ENCODE assay signal across 20 cellular contexts in the genomic region with DNA sequence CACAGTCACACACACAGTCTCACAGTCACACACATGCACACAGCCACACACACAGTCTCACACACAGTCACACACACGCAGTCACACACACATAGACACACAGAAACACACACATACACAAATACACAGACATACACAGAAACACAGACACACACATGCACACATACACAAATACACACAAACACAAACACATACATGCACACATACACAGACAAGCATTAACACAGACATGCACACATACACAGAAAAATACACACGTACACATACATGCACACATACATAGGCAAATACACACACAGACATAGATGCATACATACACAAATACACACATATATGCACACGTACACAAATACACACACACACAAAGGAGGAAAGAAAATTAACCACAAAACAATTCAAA.
DNase-seq lines count a peak whose midpoint lies in the region; ATAC-seq, FAIRE-seq and TF ChIP-seq lines count a peak whose summit lies in the region.
"Had no signal": no experiment of that assay in that cellular context is flagged by ENCODE, and none has a peak within 500 bp of the region (broad histone marks: within the 10 kb centered on the region; RNA-seq: fewer than 3 reads in every experiment).

No MANE protein-coding gene starts in this region.

- H3K23me2 ChIP-seq in H1 (ENCODE audit: low read depth, low read length) = peaks cover 4% of the 10 kb centered on the region; the same call in 1 of the 2 replicates

- TF ChIP-seq EP300 in HepG2 (IDR thresholded peaks at IDR 0.05; ENCODE audit: low read depth in 2 of 2, low read length in 2 of 2) = no peak
- no peak for TF ChIP-seq EP300 in HepG2 (CRISPR knock-in tag; IDR thresholded peaks at IDR 0.05; ENCODE audit: borderline replicate concordance)
- TF ChIP-seq EP300 in H1 (IDR thresholded peaks at IDR 0.05; ENCODE audit: borderline replicate concordance in 1 of 2, low read depth in 2 of 2, low read length in 2 of 2) = no peak
- TF ChIP-seq EP300 in gastroesophageal sphincter (IDR thresholded peaks at IDR 0.05) = no peak

- no peak overlapping the region for H2BK20ac ChIP-seq in H1 (ENCODE audit: low read length)

- H2AFZ ChIP-seq in HepG2 (ENCODE audit: low read length) (no peak overlapping the region), H1 (ENCODE audit: low read length) (no peak overlapping the region)
- H2AFZ ChIP-seq: GM23338 had no signal

- H3K4ac ChIP-seq in H1 (replicated peaks; ENCODE audit: insufficient read length, low read depth, low read length) = no peak overlapping the region

- no peak overlapping the region for H3K4me3 Mint-ChIP-seq in type B pancreatic cell
- H3K4me3 Mint-ChIP-seq: CD14-positive monocyte; CD4-positive, alpha-beta memory T cell; GM23338; HFFc6 had no signal

- H3K56ac ChIP-seq in H1 (replicated peaks; ENCODE audit: insufficient read length, low read depth, low read length) = no peak overlapping the region

- H3K27me3 ChIP-seq in HepG2 (ENCODE audit: control insufficient read depth in 1 of 2, insufficient read depth in 2 of 2, low read length in 2 of 2) = no peaks in the 10 kb centered on the region; a peak in 1 of 5 replicates
- no peaks in the 10 kb centered on the region for H3K27me3 ChIP-seq in right lobe of liver
- no peaks in the 10 kb centered on the region for H3K27me3 ChIP-seq in H1 (replicated peaks in 1 of 4; ENCODE audit: control insufficient read depth in 3 of 4, extremely low read depth in 1 of 4, insufficient read depth in 3 of 4, low read length in 3 of 4)
- H3K27me3 ChIP-seq in right atrium auricular region = no peaks in the 10 kb centered on the region
- no peaks in the 10 kb centered on the region for H3K27me3 ChIP-seq in gastroesophageal sphincter
- H3K27me3 ChIP-seq: BLaER1 had no signal

- TF ChIP-seq POLR2A in HepG2 (IDR thresholded peaks at IDR 0.05; ENCODE audit: insufficient read depth in 1 of 2, low read depth in 2 of 2, low read length in 2 of 2) (no peak), right lobe of liver (IDR thresholded peaks at IDR 0.05) (no peak), H1 (IDR thresholded peaks at IDR 0.05; ENCODE audit: control extremely low read depth in 1 of 2, low read depth in 2 of 2, low read length in 2 of 2) (no peak), gastroesophageal sphincter (IDR thresholded peaks at IDR 0.05) (no peak)

- H3K27me3 Mint-ChIP-seq in type B pancreatic cell = no peaks in the 10 kb centered on the region

- ATAC-seq in HepG2 = no peak
- no peak for ATAC-seq in right lobe of liver
- no peak for ATAC-seq in gastroesophageal sphincter
- ATAC-seq: A549, GM23338, HCT116 had no signal

- WGBS in HepG2 (ENCODE audit: low lambda C conversion rate) = 8% methylated on average over 3 of the region's 3 CpGs
- WGBS in right lobe of liver (ENCODE audit: insufficient coverage, low coverage, low lambda C conversion rate, missing lambda C conversion rate) = 66% methylated on average over 3 of the region's 3 CpGs
- 94% methylated on average over 3 of the region's 3 CpGs; no CpG with 5 or more reads in 1 of the 2 experiments for WGBS in H1 (ENCODE audit: extremely low coverage in 1 of 2, insufficient coverage in 1 of 2, insufficient read length in 1 of 2, insufficient replicate concordance in 2 of 2, low coverage in 1 of 2, low lambda C conversion rate in 2 of 2, missing lambda C conversion rate in 1 of 2), 2 experiments
- WGBS in gastroesophageal sphincter (ENCODE audit: low coverage in 1 of 2), 2 donors = 93% methylated on average over 2 to 3 of the region's 3 CpGs

- H3K9ac ChIP-seq in HepG2 (ENCODE audit: insufficient read depth, low read depth, low read length) = no peak overlapping the region
- H3K9ac ChIP-seq in H1 (replicated peaks in 1 of 4; ENCODE audit: extremely low read depth in 1 of 4, low read depth in 3 of 4, low read length in 3 of 4) = no peak overlapping the region
- H3K9ac ChIP-seq: BLaER1 had no signal

- CTCF ChIA-PET in HepG2 (lab: Yijun Ruan, JAX; ENCODE audit: low intra/inter-chr PET ratio, low total read pairs) = no interaction called here
- CTCF ChIA-PET in H1 (lab: Charles Lee; ENCODE audit: partially characterized antibody) = no interaction called here

- POLR2A ChIA-PET in HepG2 (lab: Yijun Ruan, JAX) = no interaction called here
- POLR2A ChIA-PET in H1 (lab: Charles Lee; ENCODE audit: partially characterized antibody) = no interaction called here

- no peak overlapping the region for H3K23ac ChIP-seq in H1 (ENCODE audit: insufficient read length)

- no TSS peak for BruUV-seq in HepG2 (replicated peaks; lab: Mats Ljungman, UMichigan)

- H3K4me1 ChIP-seq in HepG2 (ENCODE audit: insufficient read depth, low read length) = no peaks in the 10 kb centered on the region
- no peaks in the 10 kb centered on the region for H3K4me1 ChIP-seq in right lobe of liver
- no peaks in the 10 kb centered on the region for H3K4me1 ChIP-seq in H1 (replicated peaks in 1 of 4; ENCODE audit: control insufficient read depth in 3 of 4, insufficient read depth in 4 of 4, low read length in 3 of 4)
- H3K4me1 ChIP-seq in right atrium auricular region = no peaks in the 10 kb centered on the region
- no peaks in the 10 kb centered on the region for H3K4me1 ChIP-seq in gastroesophageal sphincter
- H3K4me1 ChIP-seq: A549, BLaER1 had no signal

- intact Hi-C loops in HepG2 (cut with micrococcal nuclease; ENCODE audit: unreplicated experiment) (no loop called here), right lobe of liver (cut with DNase I) (no loop called here)

- H3K79me2 ChIP-seq in HepG2 (ENCODE audit: insufficient read depth, low read length) (no peaks in the 10 kb centered on the region), H1 (ENCODE audit: control insufficient read depth in 1 of 2, insufficient read depth in 2 of 2, low read length in 2 of 2) (no peaks in the 10 kb centered on the region; a peak in 1 of 4 replicates)

- H4K91ac ChIP-seq in H1 (replicated peaks; ENCODE audit: insufficient read length, low read length) = no peak overlapping the region

- H2AK5ac ChIP-seq in H1 (ENCODE audit: low read depth, low read length) = 0 out of 2 replicates have a peak overlapping the region, but pooled peaks have one; percentile 86

- no peak overlapping the region for H3K4me2 ChIP-seq in HepG2 (ENCODE audit: low read depth, low read length)
- no peak overlapping the region for H3K4me2 ChIP-seq in H1 (ENCODE audit: insufficient read depth in 1 of 2, low read depth in 2 of 2, low read length in 2 of 2)
- H3K4me2 ChIP-seq: A549, BLaER1, GM23338 had no signal

- TF ChIP-seq CTCF in HepG2 (CRISPR knock-in tag; IDR thresholded peaks at IDR 0.05) (no peak), right lobe of liver (IDR thresholded peaks at IDR 0.05) (no peak), H1 (IDR thresholded peaks at IDR 0.05; ENCODE audit: control extremely low read depth in 1 of 3, insufficient read depth in 1 of 3, low read depth in 1 of 3, low read length in 3 of 3) (no peak), type B pancreatic cell (conservative IDR thresholded peaks at IDR 0.05) (no peak), right atrium auricular region (IDR thresholded peaks at IDR 0.05) (no peak), gastroesophageal sphincter (IDR thresholded peaks at IDR 0.05) (no peak)

- H2BK120ac ChIP-seq in H1 (replicated peaks; ENCODE audit: low read depth, low read length) = peak overlapping the region; percentile 59

- no peak overlapping the region for H2BK12ac ChIP-seq in H1 (ENCODE audit: low read depth, low read length)

- no peaks in the 10 kb centered on the region for H3K9me3 ChIP-seq in HepG2 (ENCODE audit: low read length)
- no peaks in the 10 kb centered on the region for H3K9me3 ChIP-seq in right lobe of liver
- H3K9me3 ChIP-seq in H1 (ENCODE audit: insufficient read depth in 2 of 2, low read depth in 1 of 2, low read length in 1 of 2) = no peaks in the 10 kb centered on the region
- H3K9me3 ChIP-seq in right atrium auricular region = no peaks in the 10 kb centered on the region
- no peaks in the 10 kb centered on the region for H3K9me3 ChIP-seq in gastroesophageal sphincter
- H3K9me3 ChIP-seq: A549, BLaER1 had no signal

- H3K36me3 Mint-ChIP-seq in type B pancreatic cell = peaks cover 5% of the 10 kb centered on the region
- H3K36me3 Mint-ChIP-seq: CD14-positive monocyte; CD4-positive, alpha-beta memory T cell had no signal

- H4K5ac ChIP-seq in H1 (ENCODE audit: insufficient read length, low read depth, low read length) = no peak overlapping the region

- H4K20me1 ChIP-seq in HepG2 (ENCODE audit: insufficient read depth, low read length) (no peaks in the 10 kb centered on the region), H1 (replicated peaks in 1 of 2; ENCODE audit: control insufficient read depth in 1 of 2, insufficient read depth in 2 of 2, low read length in 2 of 2) (peaks cover 0 to 3% of the 10 kb centered on the region in 2 experiments)
- H4K20me1 ChIP-seq: BLaER1 had no signal

- no peaks in the 10 kb centered on the region for H3K79me1 ChIP-seq in H1 (ENCODE audit: low read depth, low read length)

- no peak overlapping the region for H3K18ac ChIP-seq in H1 (ENCODE audit: extremely low read depth, low read length)

- H3K27ac Mint-ChIP-seq in type B pancreatic cell = peak overlapping the region; percentile 12
- H3K27ac Mint-ChIP-seq: CD14-positive monocyte; CD4-positive, alpha-beta memory T cell; GM23338; HFFc6 had no signal

- peak overlapping the region; percentile 35; the same call in 1 of the 2 replicates for H2BK5ac ChIP-seq in H1 (ENCODE audit: low read depth, low read length)

- no peak overlapping the region for H3K27ac ChIP-seq in HepG2 (ENCODE audit: extremely low read length, insufficient read depth, low read length)
- H3K27ac ChIP-seq in right lobe of liver = no peak overlapping the region
- no peak overlapping the region for H3K27ac ChIP-seq in H1 (ENCODE audit: low read depth, low read length)
- H3K27ac ChIP-seq in right atrium auricular region = no peak overlapping the region
- H3K27ac ChIP-seq in gastroesophageal sphincter = no peak overlapping the region
- H3K27ac ChIP-seq: 22Rv1, A549, BLaER1, HL-60 had no signal

- H3K4me3 ChIP-seq in HepG2 (replicated peaks in 1 of 3; ENCODE audit: insufficient read depth in 1 of 3, low read depth in 2 of 3, low read length in 3 of 3) = no peak overlapping the region
- no peak overlapping the region for H3K4me3 ChIP-seq in right lobe of liver
- no peak overlapping the region for H3K4me3 ChIP-seq in H1 (ENCODE audit: extremely low read depth in 1 of 4, insufficient read depth in 2 of 4, low read depth in 3 of 4, low read length in 4 of 4)
- H3K4me3 ChIP-seq in right atrium auricular region = no peak overlapping the region
- no peak overlapping the region for H3K4me3 ChIP-seq in gastroesophageal sphincter
- H3K4me3 ChIP-seq: A549, BLaER1, GM23338 had no signal

- peaks cover 20% of the 10 kb centered on the region for H3K4me1 Mint-ChIP-seq in type B pancreatic cell (ENCODE audit: unreplicated experiment)
- H3K4me1 Mint-ChIP-seq: CD14-positive monocyte; CD4-positive, alpha-beta memory T cell; GM23338 had no signal

- DNase-seq in HepG2 (ENCODE audit: low spot score) = no peak
- DNase-seq in right lobe of liver = no peak
- no peak for DNase-seq in H1 (ENCODE audit: low read depth in 1 of 2, low spot score in 2 of 2)
- no peak for DNase-seq in type B pancreatic cell (ENCODE audit: extremely low spot score, unreplicated experiment)
- no peak for DNase-seq in ureter (ENCODE audit: low spot score)
- DNase-seq in right atrium auricular region (ENCODE audit: low spot score) = no peak
- DNase-seq: CD4-positive, alpha-beta memory T cell; DMS153; DMS79; GDM1; H7; HFFc6 had no signal

- TF ChIP-seq RAD21 in HepG2 (CRISPR knock-in tag; IDR thresholded peaks at IDR 0.05) (no peak), H1 (IDR thresholded peaks at IDR 0.05 in 1 of 2, conservative IDR thresholded peaks at IDR 0.05 in 1 of 2; ENCODE audit: low read depth in 2 of 2, low read length in 2 of 2) (no peak)

- peaks cover 5% of the 10 kb centered on the region for H3K9me3 Mint-ChIP-seq in type B pancreatic cell
- H3K9me3 Mint-ChIP-seq: GM23338, HFFc6 had no signal

- H3K36me3 ChIP-seq in HepG2 (replicated peaks in 1 of 2; ENCODE audit: control insufficient read depth in 1 of 2, insufficient read depth in 2 of 2, low read length in 2 of 2) (no peaks in the 10 kb centered on the region), right lobe of liver (no peaks in the 10 kb centered on the region), H1 (ENCODE audit: control insufficient read depth in 2 of 4, insufficient read depth in 4 of 4, low read length in 3 of 4) (no peaks in the 10 kb centered on the region), right atrium auricular region (no peaks in the 10 kb centered on the region), gastroesophageal sphincter (no peaks in the 10 kb centered on the region)
- H3K36me3 ChIP-seq: BLaER1 had no signal

- no peak overlapping the region for H2BK15ac ChIP-seq in H1 (ENCODE audit: low read length)

- H4K8ac ChIP-seq in H1 (ENCODE audit: extremely low read depth, insufficient read depth, low read length) = no peak overlapping the region

- H3K14ac ChIP-seq in H1 (ENCODE audit: insufficient read length) = no peak overlapping the region

- in situ Hi-C loops in HepG2 (cut with HindIII; ENCODE audit: extremely low pct_ligation_motif_present, low pct_unique_long_range_greater_than_20kb) = no loop called here

- FAIRE-seq in HepG2 (lab: Jason Lieb, UNC) (no peak), H1 (lab: Jason Lieb, UNC) (no peak)
- FAIRE-seq: A549 had no signal
